Comparison of ENCODE assay signal across 24 cellular contexts in the genomic region with DNA sequence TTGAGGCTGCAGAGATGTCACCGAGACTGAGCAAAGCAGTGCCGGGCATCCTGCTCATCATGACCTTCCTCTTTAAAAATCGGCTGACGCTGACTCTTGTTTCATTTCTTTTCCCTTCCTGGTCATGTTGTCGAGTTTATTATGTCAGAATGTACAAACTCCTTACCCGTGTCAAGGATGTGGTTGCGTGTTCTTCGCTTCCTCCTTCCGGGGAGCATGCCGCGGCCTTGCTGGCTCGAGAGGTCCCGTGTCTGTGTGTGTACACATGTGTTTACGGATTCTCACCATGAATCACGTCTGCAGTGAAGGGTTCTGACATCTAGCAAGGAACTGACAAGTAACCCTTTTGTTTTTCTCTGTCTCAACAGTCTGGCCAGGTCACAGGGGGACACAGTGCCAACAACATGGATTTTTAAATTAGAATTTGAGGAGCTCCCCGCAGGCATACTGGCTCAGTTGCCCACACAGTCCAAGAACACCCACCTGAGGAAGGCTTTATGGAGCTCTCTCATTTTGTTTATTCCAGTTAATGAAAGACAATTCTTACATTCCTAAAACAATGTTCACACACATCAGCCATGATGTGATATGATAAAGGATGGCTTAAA.
DNase-seq lines count a peak whose midpoint lies in the region; ATAC-seq, FAIRE-seq and TF ChIP-seq lines count a peak whose summit lies in the region.
"Had no signal": no experiment of that assay in that cellular context is flagged by ENCODE, and none has a peak within 500 bp of the region (broad histone marks: within the 10 kb centered on the region; RNA-seq: fewer than 3 reads in every experiment).

No MANE protein-coding gene starts in this region.

- peaks cover 36% of the 10 kb centered on the region for H3K9me3 Mint-ChIP-seq in HFFc6
- H3K9me3 Mint-ChIP-seq: activated CD8-positive, alpha-beta T cell treated with anti-CD3 and anti-CD28 coated beads for 36 hours; activated naive CD4-positive, alpha-beta T cell treated with anti-CD3 and anti-CD28 coated beads, Interleukin-2, amount 50 U/mL, for 72 hours; mesothelial cell of epicardium; WTC11 had no signal

- no peak for TF ChIP-seq EP300 in esophagus muscularis mucosa (IDR thresholded peaks at IDR 0.05)

- intact Hi-C loops in esophagus muscularis mucosa (cut with DNase I) = no loop called here

- H3K4me3 ChIP-seq in esophagus muscularis mucosa = no peak overlapping the region
- peak overlapping the region in 2 of 3 donors; percentile 1 to 29 for H3K4me3 ChIP-seq in skeletal muscle tissue (ENCODE audit: low read length in 3 of 3)
- H3K4me3 ChIP-seq: body of pancreas, HAP-1 had no signal

- TF ChIP-seq CTCF in D721Med (IDR thresholded peaks at IDR 0.05; ENCODE audit: insufficient read depth, missing control alignments) = no peak
- TF ChIP-seq CTCF in HFFc6 (IDR thresholded peaks at IDR 0.05) = no peak
- TF ChIP-seq CTCF in esophagus muscularis mucosa (IDR thresholded peaks at IDR 0.05) = no peak

- H3K4me1 ChIP-seq in esophagus muscularis mucosa (peaks cover 0 to 3% (median 0%) of the 10 kb centered on the region in 4 donors), skeletal muscle tissue (ENCODE audit: control insufficient read depth in 3 of 3, insufficient read depth in 3 of 3, low read length in 3 of 3) (peaks cover 6 to 14% (median 10%) of the 10 kb centered on the region in 3 donors)
- H3K4me1 ChIP-seq: body of pancreas, foreskin keratinocyte, HAP-1 had no signal

- 75% methylated on average over 16 of the region's 16 CpGs for whole genome bisulfite sequencing in esophagus muscularis mucosa

- no peaks in the 10 kb centered on the region for H3K9me3 ChIP-seq in esophagus muscularis mucosa
- no peaks in the 10 kb centered on the region for H3K9me3 ChIP-seq in skeletal muscle tissue (ENCODE audit: control insufficient read depth in 3 of 3, low read length in 3 of 3)
- H3K9me3 ChIP-seq: BE2C, body of pancreas, HAP-1 had no signal

- no peak for TF ChIP-seq POLR2A in esophagus muscularis mucosa (IDR thresholded peaks at IDR 0.05; ENCODE audit: low read depth)

- FAIRE-seq in D721Med (lab: Jason Lieb, UNC) = peak; percentile 32
- FAIRE-seq: GM12891, kidney had no signal

- no peak overlapping the region; the same call in 1 of the 2 replicates for H3K4me3 Mint-ChIP-seq in HFFc6
- H3K4me3 Mint-ChIP-seq: activated CD8-positive, alpha-beta T cell treated with anti-CD3 and anti-CD28 coated beads for 36 hours; mesothelial cell of epicardium; WTC11 had no signal

- ATAC-seq in HG03135 (IDR thresholded peaks at IDR 0.05; ENCODE audit: unreplicated experiment) (no peak), esophagus mucosa (no peak), GM21723 (IDR thresholded peaks at IDR 0.05; ENCODE audit: unreplicated experiment) (no peak)
- ATAC-seq: activated CD8-positive, alpha-beta T cell treated with anti-CD3 and anti-CD28 coated beads for 36 hours; activated naive CD4-positive, alpha-beta T cell treated with anti-CD3 and anti-CD28 coated beads, Interleukin-2, amount 50 U/mL, for 72 hours; foreskin keratinocyte; WTC11 had no signal

- DNase-seq in D721Med (ENCODE audit: insufficient read length, low spot score) (no peak), HFFc6 (no peak), esophagus muscularis mucosa (ENCODE audit: extremely low spot score) (peak; percentile 80)
- DNase-seq: activated CD8-positive, alpha-beta T cell treated with anti-CD3 and anti-CD28 coated beads for 36 hours; activated T-cell treated with anti-CD3 and anti-CD28 coated beads, Interleukin-2, amount 50 U/mL, for 1 hour; cortex of kidney; DMS 273 treated with DMSO at 0.1 percent for 48 hours; foreskin keratinocyte; kidney; NCI-H1436; NCI-H2171 treated with DMSO at 0.1 percent for 48 hours; SIG-M5; stimulated activated CD4-positive, alpha-beta T cell treated with anti-CD3 and anti-CD28 coated beads, Interleukin-12 subunit alpha, Interleukin-12 subunit beta, amount 100 ng/mL, for 4 hours had no signal

- peaks cover 37% of the 10 kb centered on the region; the same call in 1 of the 2 replicates for H3K4me1 Mint-ChIP-seq in HFFc6 (ENCODE audit: low read depth)
- H3K4me1 Mint-ChIP-seq: mesothelial cell of epicardium, WTC11 had no signal

- H3K36me3 ChIP-seq in esophagus muscularis mucosa = no peaks in the 10 kb centered on the region
- H3K36me3 ChIP-seq in skeletal muscle tissue (ENCODE audit: control insufficient read depth in 3 of 3, insufficient read depth in 3 of 3, low read length in 3 of 3) = no peaks in the 10 kb centered on the region
- H3K36me3 ChIP-seq: HAP-1 had no signal

- H3K36me3 Mint-ChIP-seq in HFFc6 (ENCODE audit: low read depth) = 0 out of 2 replicates have a peak, but pooled peaks cover 4% of the 10 kb centered on the region
- H3K36me3 Mint-ChIP-seq: activated naive CD4-positive, alpha-beta T cell treated with anti-CD3 and anti-CD28 coated beads, Interleukin-2, amount 50 U/mL, for 72 hours; mesothelial cell of epicardium; WTC11 had no signal

- peaks cover 6% of the 10 kb centered on the region for H3K27me3 Mint-ChIP-seq in HFFc6 (ENCODE audit: insufficient read depth)
- H3K27me3 Mint-ChIP-seq: activated CD8-positive, alpha-beta T cell treated with anti-CD3 and anti-CD28 coated beads for 36 hours had no signal

- H3K9ac ChIP-seq in skeletal muscle tissue (ENCODE audit: low read depth in 1 of 3, low read length in 3 of 3) = peak overlapping the region in 1 of 3 donors; percentile 10

- H3K27me3 ChIP-seq in esophagus muscularis mucosa = no peaks in the 10 kb centered on the region
- H3K27me3 ChIP-seq in skeletal muscle tissue (ENCODE audit: control insufficient read depth in 3 of 3, insufficient read depth in 3 of 3, low read length in 3 of 3) = no peaks in the 10 kb centered on the region
- H3K27me3 ChIP-seq: BE2C, body of pancreas, foreskin keratinocyte had no signal

- H3K27ac ChIP-seq in esophagus muscularis mucosa (replicated peaks in 1 of 4) (no peak overlapping the region), skeletal muscle tissue (ENCODE audit: low read depth, low read length) (no peak overlapping the region)
- H3K27ac ChIP-seq: body of pancreas, foreskin keratinocyte had no signal

- H3K27ac Mint-ChIP-seq in HFFc6 = peak overlapping the region; percentile 92
- H3K27ac Mint-ChIP-seq: activated CD8-positive, alpha-beta T cell treated with anti-CD3 and anti-CD28 coated beads for 36 hours; activated naive CD4-positive, alpha-beta T cell treated with anti-CD3 and anti-CD28 coated beads, Interleukin-2, amount 50 U/mL, for 72 hours; mesothelial cell of epicardium; WTC11 had no signal

Comparison
In these comparisons a context has a peak if more than half of its experiments do, and no peak if none do; other contexts are left out.
1. H3K4me3 ChIP-seq: peak in skeletal muscle tissue (2 of 3); none in esophagus muscularis mucosa (0 of 4).